ENCODE assay signal across 14 cellular contexts in the genomic region with DNA sequence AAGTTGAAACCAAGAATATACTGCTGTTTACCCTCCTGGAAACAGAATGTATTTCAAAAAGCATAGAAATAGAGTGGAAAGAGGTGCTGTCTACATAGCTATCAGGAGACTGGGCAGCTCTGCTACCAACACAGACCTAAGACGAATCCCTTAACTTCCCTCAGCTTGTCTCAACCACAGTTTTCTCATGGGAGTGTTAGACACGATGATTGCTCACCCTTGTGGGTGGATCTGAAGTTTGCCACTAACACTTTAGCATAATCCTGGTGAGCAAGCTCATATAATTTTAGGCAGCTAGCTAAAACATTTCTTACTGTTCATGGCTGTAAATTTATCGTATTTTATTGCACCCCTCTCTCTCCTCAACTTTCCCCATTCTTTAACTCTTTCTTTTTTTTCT. TPM values are rescaled to one million over a fixed set of nuclear protein-coding genes. Genes with fewer than 3 reads are reported as not detected.
DNase-seq lines count a peak whose midpoint lies in the region; ATAC-seq and TF ChIP-seq lines count a peak whose summit lies in the region.
"Had no signal": no experiment of that assay in that cellular context is flagged by ENCODE, and none has a peak within 500 bp of the region (broad histone marks: within the 10 kb centered on the region; RNA-seq: fewer than 3 reads in every experiment).

No MANE protein-coding gene starts in this region.

- peak overlapping the region in 9 of 11 experiments; percentile 5 to 40 (median 27); a peak in 14 of 22 replicates for H3K4me2 ChIP-seq in BLaER1 treated with 17β-estradiol and CSF1 and Interleukin-3, amounts not matched to agents 10 nM and 100 nM

- intact Hi-C loops in mucosa of descending colon (cut with DNase I, micrococcal nuclease), result no loop called here

- TF ChIP-seq CTCF in chondrocyte (IDR thresholded peaks at IDR 0.05) (peak; percentile 71), mucosa of descending colon (IDR thresholded peaks at IDR 0.05) (no peak)

- H3K27me3 Mint-ChIP-seq in chondrocyte (ENCODE audit: low read depth), result no peaks in the 10 kb centered on the region

- no peak overlapping the region for H3K9ac ChIP-seq in BLaER1 treated with 17β-estradiol and CSF1 and Interleukin-3, amounts not matched to agents 10 nM and 100 nM

- peaks cover 6 to 15% (median 12%) of the 10 kb centered on the region in 10 experiments; a peak in 18 of 20 replicates for H3K4me1 ChIP-seq in BLaER1 treated with 17β-estradiol and CSF1 and Interleukin-3, amounts not matched to agents 10 nM and 100 nM
- no peaks in the 10 kb centered on the region for H3K4me1 ChIP-seq in mucosa of descending colon (ENCODE audit: low read depth)

- no peak overlapping the region for H3K4me3 Mint-ChIP-seq in chondrocyte (ENCODE audit: unreplicated experiment)

- peak overlapping the region; percentile 59 for H3K27ac Mint-ChIP-seq in chondrocyte (ENCODE audit: unreplicated experiment)

- DNase-seq in LHCN-M2 (ENCODE audit: low read depth), result peak; percentile 84
- no peak for DNase-seq in chondrocyte (ENCODE audit: low spot score)
- DNase-seq in mucosa of descending colon, result peak in 1 of 3 donors; percentile 10
- DNase-seq in NCI-H1930 (lab: John Stamatoyannopoulos, UW), result no peak
- DNase-seq in DMS79 treated with DMSO at 0.1 percent for 48 hours (lab: John Stamatoyannopoulos, UW), result no peak
- DNase-seq: mesendoderm; MM.1S; NCI-H524 treated with DMSO at 0.1 percent for 48 hours; posterior cingulate gyrus; stimulated activated CD4-positive, alpha-beta T cell treated with anti-CD3 and anti-CD28 coated beads, Interleukin-4, amount 100 ng/mL, for 1 hour had no signal

- H3K4me3 ChIP-seq in BLaER1 treated with 17β-estradiol and CSF1 and Interleukin-3, amounts not matched to agents 10 nM and 100 nM, result no peak overlapping the region
- no peak overlapping the region for H3K4me3 ChIP-seq in mucosa of descending colon

- H3K27ac ChIP-seq in BLaER1 treated with 17β-estradiol and CSF1 and Interleukin-3, amounts not matched to agents 10 nM and 100 nM, result no peak overlapping the region

- ATAC-seq in mucosa of descending colon, result peak; percentile 54
- ATAC-seq in HG03159 (IDR thresholded peaks at IDR 0.05; ENCODE audit: unreplicated experiment), result no peak
- no peak for ATAC-seq in HG02571 (IDR thresholded peaks at IDR 0.05; ENCODE audit: unreplicated experiment)
- ATAC-seq: activated CD4-positive, CD25-positive, alpha-beta regulatory T cell treated with anti-CD3 and anti-CD28 coated beads, Interleukin-2, amount 50 U/mL, for 24 hours had no signal

- H3K9me3 ChIP-seq in BLaER1 treated with 17β-estradiol and CSF1 and Interleukin-3, amounts not matched to agents 10 nM and 100 nM (replicated peaks in 1 of 11), result no peaks in the 10 kb centered on the region
- no peaks in the 10 kb centered on the region for H3K9me3 ChIP-seq in mucosa of descending colon

- no peaks in the 10 kb centered on the region for H3K27me3 ChIP-seq in BLaER1 treated with 17β-estradiol and CSF1 and Interleukin-3, amounts not matched to agents 10 nM and 100 nM

- H3K4me1 Mint-ChIP-seq in chondrocyte (ENCODE audit: low read depth), result peaks cover 33% of the 10 kb centered on the region

- H4K20me1 ChIP-seq in BLaER1 treated with 17β-estradiol and CSF1 and Interleukin-3, amounts not matched to agents 10 nM and 100 nM, result 0 out of 22 replicates have a peak, but pooled peaks cover 0 to 3% (median 0%) of the 10 kb centered on the region in 11 experiments

- peaks cover 0 to 86% (median 47%) of the 10 kb centered on the region in 11 experiments; a peak in 19 of 22 replicates for H3K36me3 ChIP-seq in BLaER1 treated with 17β-estradiol and CSF1 and Interleukin-3, amounts not matched to agents 10 nM and 100 nM
- H3K36me3 ChIP-seq in mucosa of descending colon (ENCODE audit: low read depth), result no peaks in the 10 kb centered on the region

- no peaks in the 10 kb centered on the region for H3K9me3 Mint-ChIP-seq in chondrocyte (ENCODE audit: low read depth)

- peaks cover 23% of the 10 kb centered on the region for H3K36me3 Mint-ChIP-seq in chondrocyte (ENCODE audit: low read depth)

RNA-seq across cellular contexts. Expression of a gene that starts 38.5 kb away (rescaled TPM):
- total RNA-seq in LHCN-M2 (2014; rRNA removed) (238 and 300 TPM in 2 replicates), chondrocyte (189 to 310 TPM (median 286 TPM) in 3 replicates), mucosa of descending colon (100 to 1,000 TPM in 1 of 3 donors, 10 to 100 TPM in 2; 47.4 to 119 (median 81.7) TPM)
- 174 TPM for polyA plus RNA-seq in LHCN-M2 (2012)
